Comparison of ENCODE assay signal across 23 cellular contexts in the genomic region with DNA sequence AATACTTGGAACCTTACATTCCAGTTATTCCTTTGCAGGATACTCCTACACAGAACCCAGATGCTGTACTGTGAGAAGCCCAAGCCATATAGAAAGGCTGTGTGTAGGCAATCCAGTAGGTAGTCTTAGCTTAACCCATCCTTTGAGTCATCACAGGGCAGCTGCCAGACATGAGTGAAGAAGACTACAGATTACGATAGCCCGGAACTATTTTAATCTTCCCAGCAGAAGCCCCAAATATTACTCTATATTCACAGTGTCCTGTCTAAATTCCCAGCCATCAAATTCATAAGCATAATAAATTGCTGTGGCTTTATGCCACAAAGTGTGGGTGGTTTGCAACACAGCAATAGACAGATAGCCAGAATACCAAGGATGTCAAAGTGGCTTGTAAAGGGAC.
"Had no signal": no experiment of that assay in that cellular context is flagged by ENCODE, and none has a peak within 500 bp of the region (broad histone marks: within the 10 kb centered on the region; RNA-seq: fewer than 3 reads in every experiment).

No MANE protein-coding gene starts in this region.

- FAIRE-seq: HTR-8/SVneo, K562, RCC 7860 had no signal

- H3K9ac ChIP-seq: KMS-11 had no signal

- DNase-seq: Kasumi-1, MV-4-11, NCI-H1048, NCI-H1105, NCI-H1417, NCI-H1436 treated with DMSO at 0.1 percent for 48 hours, NCI-H187, NCI-H2029, NCI-H2171 treated with DMSO at 0.1 percent for 48 hours, NCI-H2227 treated with DMSO at 0.1 percent for 48 hours, NCI-H446, NCI-H510A, NCI-H524 treated with DMSO at 0.1 percent for 48 hours, NCI-H69, NCI-H774, RPMI8226, SHP77 had no signal

- H3K4me2 ChIP-seq: KMS-11 had no signal

- H3K27ac ChIP-seq: HL-60, KMS-11 had no signal

- ATAC-seq: K562, SK-N-SH treated with all-trans-retinoic acid at 6 μM for 48 hours had no signal

- H3K4me3 ChIP-seq: K562 had no signal
